15 cellular contexts compared by ENCODE assay signal in the genomic region with DNA sequence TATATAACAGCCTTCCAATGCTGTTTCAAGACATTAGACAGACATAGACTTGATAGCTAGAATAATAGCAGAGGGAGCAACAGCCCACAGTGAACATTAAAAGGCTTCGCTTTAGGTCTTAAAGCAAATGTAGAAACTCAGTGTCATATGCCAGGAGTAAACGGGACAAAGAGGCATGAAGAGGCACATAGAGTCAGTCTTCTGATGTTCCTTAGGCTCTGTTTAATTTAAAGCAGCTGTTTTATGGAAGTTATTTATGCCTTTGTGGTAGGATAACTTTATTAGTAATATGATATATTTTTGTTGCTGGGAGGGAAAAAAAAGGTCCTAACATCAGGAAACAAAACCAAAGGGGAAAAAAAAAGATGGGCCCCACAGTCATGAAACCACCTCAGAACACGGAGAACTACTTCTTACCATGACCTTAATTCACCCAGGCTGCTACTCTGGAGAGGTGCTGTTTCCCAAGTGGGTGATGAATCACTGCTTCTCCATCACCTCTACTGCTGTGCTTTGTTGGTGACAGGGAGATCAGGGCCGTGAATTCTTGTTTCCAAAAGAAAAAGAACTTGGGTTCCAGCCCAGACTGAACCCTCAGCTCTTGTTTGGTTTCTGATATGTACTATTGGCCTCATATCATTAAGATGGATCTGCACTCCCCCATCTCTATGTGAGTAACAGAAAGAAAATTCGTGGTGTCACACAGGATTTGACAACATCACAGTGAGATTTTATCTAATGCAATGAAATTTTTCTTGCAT.
A peak's percentile ranks its signal among the peaks of the same experiment; 100 is the strongest.
DNase-seq lines count a peak whose midpoint lies in the region; ATAC-seq and TF ChIP-seq lines count a peak whose summit lies in the region.
"Had no signal": no experiment of that assay in that cellular context is flagged by ENCODE, and none has a peak within 500 bp of the region (broad histone marks: within the 10 kb centered on the region; RNA-seq: fewer than 3 reads in every experiment).

No MANE protein-coding gene starts in this region.

- H2AFZ ChIP-seq in ACC112 (ENCODE audit: low read length, unreplicated experiment), result peak overlapping the region; percentile 78

- ATAC-seq in sciatic nerve, result no peak
- ATAC-seq: stimulated activated naive CD8-positive, alpha-beta T cell treated with anti-CD3 and anti-CD28 coated beads, Interleukin-15, amount 100 ng/mL, for 72 hours had no signal

- DNase-seq in HT1080 (ENCODE audit: low read depth), result peak; percentile 61
- DNase-seq in cardiac fibroblast (ENCODE audit: low read depth in 2 of 2), result peak; percentile 91 to 93
- DNase-seq in kidney tubule cell (ENCODE audit: low spot score), result peak; percentile 15
- DNase-seq in ascending aorta (ENCODE audit: low spot score in 2 of 2), result no peak
- DNase-seq in NCI-H510A (lab: John Stamatoyannopoulos, UW), result no peak
- no peak for DNase-seq in prostate gland (ENCODE audit: low spot score)
- no peak for DNase-seq in sciatic nerve (ENCODE audit: low spot score)
- DNase-seq: activated CD4-positive, alpha-beta T cell treated with anti-CD3 and anti-CD28 coated beads for 4 hours; naive B cell; NCI-H1048; NCI-H524 treated with DMSO at 0.1 percent for 48 hours; stimulated activated CD4-positive, alpha-beta T cell treated with anti-CD3 and anti-CD28 coated beads, Interleukin-1b, Interleukin-23, amount 100 ng/mL, for 48 hours; stimulated activated naive CD8-positive, alpha-beta T cell treated with anti-CD3 and anti-CD28 coated beads, Interleukin-15, amount 100 ng/mL, for 72 hours had no signal

- H3K79me2 ChIP-seq in ACC112 (ENCODE audit: control insufficient read depth, insufficient read depth, low read length, unreplicated experiment), result no peaks in the 10 kb centered on the region

- 28% methylated on average over 5 of the region's 5 CpGs for WGBS in prostate gland

- H3K27me3 ChIP-seq in ACC112 (ENCODE audit: insufficient read depth, low read length) (no peaks in the 10 kb centered on the region), ascending aorta (no peaks in the 10 kb centered on the region), prostate gland (replicated peaks; ENCODE audit: insufficient read depth) (no peaks in the 10 kb centered on the region)
- H3K27me3 ChIP-seq: BLaER1 had no signal

- intact Hi-C loops in ascending aorta (cut with DNase I), result no loop called here
- intact Hi-C loops in prostate gland (cut with DNase I), result no loop called here
- intact Hi-C loops in sciatic nerve (cut with DNase I), result no loop called here

- H3K4me1 ChIP-seq in ACC112 (ENCODE audit: control insufficient read depth, insufficient read depth, low read length, unreplicated experiment) (peaks cover 34% of the 10 kb centered on the region), ascending aorta (no peaks in the 10 kb centered on the region), prostate gland (replicated peaks) (no peaks in the 10 kb centered on the region)
- H3K4me1 ChIP-seq: BLaER1 had no signal

- H3K9me3 ChIP-seq in ascending aorta (no peaks in the 10 kb centered on the region), prostate gland (no peaks in the 10 kb centered on the region)
- H3K9me3 ChIP-seq: BLaER1 had no signal

- peak overlapping the region; percentile 41 for H3K4me3 ChIP-seq in ACC112 (ENCODE audit: low read depth, low read length)
- no peak overlapping the region for H3K4me3 ChIP-seq in cardiac fibroblast (replicated peaks in 1 of 2; ENCODE audit: low read depth in 2 of 2, low read length in 2 of 2)
- no peak overlapping the region for H3K4me3 ChIP-seq in ascending aorta
- H3K4me3 ChIP-seq in prostate gland, result no peak overlapping the region
- H3K4me3 ChIP-seq: BLaER1 had no signal

- TF ChIP-seq POLR2A in prostate gland (IDR thresholded peaks at IDR 0.05), result no peak

- H3K27ac ChIP-seq in ACC112 (ENCODE audit: low read depth, low read length) (peak overlapping the region; percentile 97), ascending aorta (no peak overlapping the region), prostate gland (no peak overlapping the region)
- H3K27ac ChIP-seq: BLaER1 had no signal

- no peaks in the 10 kb centered on the region for H3K36me3 ChIP-seq in ACC112 (ENCODE audit: insufficient read depth, low read length)
- H3K36me3 ChIP-seq in ascending aorta, result peaks cover 0 to 6% of the 10 kb centered on the region in 2 donors
- no peaks in the 10 kb centered on the region for H3K36me3 ChIP-seq in prostate gland
- H3K36me3 ChIP-seq: BLaER1 had no signal

- TF ChIP-seq CTCF in cardiac fibroblast (IDR thresholded peaks at IDR 0.05; ENCODE audit: low read depth, low read length) (no peak), ascending aorta (IDR thresholded peaks at IDR 0.05) (no peak), prostate gland (IDR thresholded peaks at IDR 0.05) (no peak)

Comparison
In these comparisons a context has a peak if more than half of its experiments do, and no peak if none do; other contexts are left out.
1. DNase-seq: peak in HT1080 (single experiment), cardiac fibroblast (2 of 2) and kidney tubule cell (single experiment); none in ascending aorta (0 of 2), NCI-H510A (single experiment), prostate gland (single experiment) and sciatic nerve (single experiment).